ENCODE assay signal across 22 cellular contexts in the genomic region with DNA sequence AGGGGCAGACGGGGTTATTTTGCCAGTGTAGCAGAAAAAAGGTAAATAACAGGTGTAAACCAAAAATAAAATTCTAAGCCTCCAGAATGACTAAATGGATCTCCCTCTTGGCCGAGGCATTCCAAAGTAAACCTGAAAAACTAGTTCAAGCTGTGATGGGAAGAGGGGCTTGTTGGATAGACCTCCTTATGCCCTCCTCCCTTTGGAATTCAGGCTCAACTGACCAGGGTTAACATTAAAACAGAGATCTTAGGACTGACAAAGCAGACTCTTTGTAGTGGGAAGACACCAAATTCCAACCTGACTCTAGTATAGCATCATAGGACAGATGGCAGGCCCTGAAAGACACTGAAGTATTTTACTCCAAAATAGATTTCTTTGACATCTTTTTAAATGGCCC.
DNase-seq lines count a peak whose midpoint lies in the region; ATAC-seq and TF ChIP-seq lines count a peak whose summit lies in the region.
"Had no signal": no experiment of that assay in that cellular context is flagged by ENCODE, and none has a peak within 500 bp of the region (broad histone marks: within the 10 kb centered on the region; RNA-seq: fewer than 3 reads in every experiment).

No MANE protein-coding gene starts in this region.

- CTCF ChIA-PET in Caco-2 (lab: Charles Lee), result no interaction called here
- CTCF ChIA-PET in PC-3 (lab: Charles Lee), result no interaction called here

- no peak overlapping the region for H2AFZ ChIP-seq in PC-3 (ENCODE audit: low read length)

- peak overlapping the region; percentile 30 for H3K27ac Mint-ChIP-seq in Caco-2 (ENCODE audit: unreplicated experiment)
- peak overlapping the region; percentile 81 for H3K27ac Mint-ChIP-seq in mesothelial cell of epicardium

- no peaks in the 10 kb centered on the region for H3K36me3 Mint-ChIP-seq in Caco-2 (ENCODE audit: insufficient read depth, unreplicated experiment)
- no peaks in the 10 kb centered on the region for H3K36me3 Mint-ChIP-seq in mesothelial cell of epicardium

- no peak overlapping the region for H3K9ac ChIP-seq in PC-3 (ENCODE audit: low read length)
- H3K9ac ChIP-seq: KMS-11 had no signal

- TF ChIP-seq CTCF in Caco-2 (IDR thresholded peaks at IDR 0.05; ENCODE audit: insufficient read depth in 1 of 2, low read depth in 1 of 2, low read length in 1 of 2, severe bottlenecking in 1 of 2, unreplicated experiment in 1 of 2) (no peak), PC-3 (conservative IDR thresholded peaks at IDR 0.05; ENCODE audit: low read depth, low read length) (no peak), mesothelial cell of epicardium (IDR thresholded peaks at IDR 0.05; ENCODE audit: unreplicated experiment) (no peak)

- intact Hi-C loops in Caco-2 (cut with micrococcal nuclease; ENCODE audit: unreplicated experiment) (no loop called here), PC-3 (cut with micrococcal nuclease) (no loop called here)

- H3K9me3 Mint-ChIP-seq in Caco-2 (ENCODE audit: unreplicated experiment), result peaks cover 27% of the 10 kb centered on the region
- H3K9me3 Mint-ChIP-seq in mesothelial cell of epicardium, result peaks cover 4% of the 10 kb centered on the region

- H3K4me1 ChIP-seq in Caco-2, result peaks cover 10% of the 10 kb centered on the region
- no peaks in the 10 kb centered on the region for H3K4me1 ChIP-seq in PC-3 (ENCODE audit: insufficient read depth, low read length)
- H3K4me1 ChIP-seq: BE2C had no signal

- no peaks in the 10 kb centered on the region for H3K9me2 ChIP-seq in PC-3 (replicated peaks; ENCODE audit: low read length)

- H3K27me3 ChIP-seq in Caco-2 (replicated peaks; ENCODE audit: control insufficient read depth, insufficient read depth, low read length), result no peaks in the 10 kb centered on the region
- H3K27me3 ChIP-seq in PC-3 (ENCODE audit: low read length), result no peaks in the 10 kb centered on the region
- H3K27me3 ChIP-seq: BE2C had no signal

- H3K27ac ChIP-seq in PC-3 (ENCODE audit: low read length), result no peak overlapping the region
- H3K27ac ChIP-seq: KMS-11 had no signal

- no peaks in the 10 kb centered on the region for H4K20me1 ChIP-seq in PC-3 (ENCODE audit: low read length)

- no peak overlapping the region for H3K4me3 Mint-ChIP-seq in Caco-2 (ENCODE audit: unreplicated experiment)
- H3K4me3 Mint-ChIP-seq in mesothelial cell of epicardium, result no peak overlapping the region
- H3K4me3 Mint-ChIP-seq: CD4-positive, CD25-positive, alpha-beta regulatory T cell had no signal

- DNase-seq in Caco-2 (peak in 1 of 2 experiments; percentile 49), PC-3 (peak; percentile 48), iPS DF 19.7 (ENCODE audit: low read depth, low spot score) (peak; percentile 68), mesothelial cell of epicardium (ENCODE audit: low spot score in 2 of 2, unreplicated experiment in 2 of 2) (no peak), DMS 273 treated with DMSO at 0.1 percent for 48 hours (lab: John Stamatoyannopoulos, UW) (no peak), 8988T (no peak)
- DNase-seq: BE2C; CD4-positive, CD25-positive, alpha-beta regulatory T cell; COR-L47; DMS153; H7; NCI-H1417; NCI-H187; NCI-H2107; NCI-H2227 treated with DMSO at 0.1 percent for 48 hours; NCI-H510A treated with DMSO at 0.1 percent for 48 hours; Right ventricle myocardium superior; SW 1271 had no signal

- no peak for TF ChIP-seq POLR2A in GM18505 (IDR thresholded peaks at IDR 0.05; ENCODE audit: borderline replicate concordance, extremely low read depth, insufficient read depth, insufficient read length)

- no peaks in the 10 kb centered on the region for H3F3A ChIP-seq in PC-3 (ENCODE audit: low read length, unreplicated experiment)

- H3K36me3 ChIP-seq in Caco-2 (ENCODE audit: control insufficient read depth, insufficient read depth, low read length), result no peaks in the 10 kb centered on the region
- no peaks in the 10 kb centered on the region for H3K36me3 ChIP-seq in PC-3 (ENCODE audit: low read depth, low read length)
- H3K36me3 ChIP-seq: BE2C had no signal

- H3K9me3 ChIP-seq in Caco-2 (no peaks in the 10 kb centered on the region), PC-3 (ENCODE audit: low read length) (no peaks in the 10 kb centered on the region)
- H3K9me3 ChIP-seq: BE2C had no signal

- no peaks in the 10 kb centered on the region for H3K79me2 ChIP-seq in PC-3 (ENCODE audit: low read length)

- ATAC-seq in PC-3, result no peak
- ATAC-seq in GM18505 (IDR thresholded peaks at IDR 0.05; ENCODE audit: unreplicated experiment), result no peak
- no peak for ATAC-seq in HG03039 (IDR thresholded peaks at IDR 0.05; ENCODE audit: unreplicated experiment)
- ATAC-seq: GM12878 had no signal

- H3K4me1 Mint-ChIP-seq in Caco-2 (ENCODE audit: low read depth, unreplicated experiment) (peaks cover 19% of the 10 kb centered on the region), mesothelial cell of epicardium (peaks cover 21% of the 10 kb centered on the region)

- H3K4me2 ChIP-seq in PC-3 (ENCODE audit: low read length), result no peak overlapping the region
- H3K4me2 ChIP-seq: KMS-11 had no signal

- no peak overlapping the region for H3K4me3 ChIP-seq in Caco-2 (ENCODE audit: low read depth, low read length)
- H3K4me3 ChIP-seq in PC-3 (ENCODE audit: low read length), result no peak overlapping the region
- H3K4me3 ChIP-seq: GM12878 had no signal

- POLR2A ChIA-PET in Caco-2 (lab: Charles Lee), result no interaction called here
- POLR2A ChIA-PET in PC-3 (lab: Charles Lee; ENCODE audit: unreplicated experiment), result no interaction called here

- H3K27me3 Mint-ChIP-seq in Caco-2 (ENCODE audit: insufficient read depth, unreplicated experiment) (no peaks in the 10 kb centered on the region), mesothelial cell of epicardium (ENCODE audit: low read depth) (no peaks in the 10 kb centered on the region)
- H3K27me3 Mint-ChIP-seq: CD4-positive, CD25-positive, alpha-beta regulatory T cell had no signal

- BruUV-seq in Caco-2 (replicated peaks; lab: Mats Ljungman, UMichigan) (no TSS peak), PC-3 (replicated peaks; lab: Mats Ljungman, UMichigan) (no TSS peak)

Comparison
In these comparisons a context has a peak if more than half of its experiments do, and no peak if none do; other contexts are left out.
1. DNase-seq: peak in PC-3 (single experiment) and iPS DF 19.7 (single experiment); none in mesothelial cell of epicardium (0 of 2), DMS 273 treated with DMSO at 0.1 percent for 48 hours (single experiment) and 8988T (single experiment).